Comparison of ENCODE assay signal across 25 cellular contexts in genomic region chr12:123867141-123867540, GRCh38.
"Had no signal": no experiment of that assay in that cellular context is flagged by ENCODE, and none has a peak within 500 bp of the region (broad histone marks: within the 10 kb centered on the region; RNA-seq: fewer than 3 reads in every experiment).

No MANE protein-coding gene starts in this region.

- H3K4me1 ChIP-seq: parathyroid adenoma, tibial nerve, upper lobe of left lung had no signal

- H3K9ac ChIP-seq: parathyroid adenoma had no signal

- ATAC-seq: mucosa of descending colon; natural killer cell treated with Interleukin-12 subunit alpha and Interleukin-12 subunit beta and Interleukin-15 and Interleukin-18, amount 100 ng/mL, for 72 hours; sciatic nerve; stimulated activated naive B cell treated with anti-CD40 and anti-IgM and Interleukin-4, amounts not matched to agents 10 μg/mL and 1 μg/mL and 100 μg/mL, for 72 hours had no signal

- H3K27me3 ChIP-seq: neutrophil, tibial nerve, upper lobe of left lung had no signal

- DNase-seq: dermis blood vessel endothelial cell; effector memory CD4-positive, alpha-beta T cell; erythroblast; esophagus squamous epithelium; hypothalamus; immature natural killer cell; mucosa of descending colon; naive B cell; stimulated activated CD4-positive, alpha-beta T cell treated with anti-CD3 and anti-CD28 coated beads, Interleukin-15, amount 100 ng/mL, for 24 hours; stimulated activated CD4-positive, alpha-beta T cell treated with anti-CD3 and anti-CD28 coated beads, Interleukin-2, amount 100 ng/mL, for 48 hours; stimulated activated naive B cell treated with anti-CD40 and anti-IgM and Interleukin-4, amounts not matched to agents 10 μg/mL and 1 μg/mL and 100 μg/mL, for 72 hours; upper lobe of left lung had no signal

- FAIRE-seq: endothelial cell of umbilical vein, frontal cortex, keratinocyte, urothelium cell line had no signal

- H3K9me3 ChIP-seq: esophagus squamous epithelium, mucosa of descending colon, neutrophil, thoracic aorta, tibial nerve, upper lobe of left lung had no signal

- H2AFZ ChIP-seq: parathyroid adenoma had no signal

- H3K4me3 ChIP-seq: coronary artery, esophagus squamous epithelium, lung, mucosa of descending colon, skin epidermis, thoracic aorta, tibial nerve, upper lobe of left lung had no signal

- H3K79me2 ChIP-seq: parathyroid adenoma had no signal

- H3K36me3 ChIP-seq: esophagus squamous epithelium, neutrophil, thoracic aorta, tibial nerve, upper lobe of left lung had no signal

- H3K27ac ChIP-seq: coronary artery, esophagus squamous epithelium, neutrophil, parathyroid adenoma, skin epidermis, thoracic aorta, tibial nerve, upper lobe of left lung had no signal
